In genomic region chr7:6576024-6576866, GRCh38 we compare ENCODE assay signal across 8 cellular contexts. TPM values are rescaled to one million over a fixed set of nuclear protein-coding genes. Genes with fewer than 3 reads are reported as not detected.
A peak's percentile ranks its signal among the peaks of the same experiment; 100 is the strongest.
DNase-seq lines count a peak whose midpoint lies in the region; ATAC-seq and TF ChIP-seq lines count a peak whose summit lies in the region.

No MANE protein-coding gene starts in this region.

- CTCF ChIA-PET in AG04449 (lab: Yijun Ruan, JAX) = interaction anchor here (2.0 to 6.3 kb wide), 4 partner anchors 9 to 60 kb away, joined by 9 to 63 read pairs (median 16); partner anchors contain the start of gene INTS15
- CTCF ChIA-PET in HEK293 (lab: Yijun Ruan, JAX) = interaction anchor here (0.9 to 3.6 kb wide), 6 partner anchors 14 to 132 kb away, joined by 3 to 19 read pairs (median 4); partner anchors contain the start of gene INTS15

- POLR2A ChIA-PET in AG04449 (lab: Yijun Ruan, JAX) = interaction anchor here (4.1 kb wide), 1 partner anchor 14 kb away, joined by 21 read pairs; the partner anchor contains the start of gene INTS15
- POLR2A ChIA-PET in HEK293 (lab: Yijun Ruan, JAX) = interaction anchor here (0.6 kb wide), 1 partner anchor 36 kb away, joined by 3 read pairs; no protein-coding TSS in a partner anchor

- H3K36me3 ChIP-seq in HEK293 (ENCODE audit: control insufficient read depth in 2 of 2, insufficient read depth in 1 of 2, low read length in 2 of 2) = peaks cover 7 to 11% of the 10 kb centered on the region in 2 experiments; a peak in 2 of 3 replicates

- H3K27ac ChIP-seq in HEK293 (ENCODE audit: extremely low read depth, low read depth, low read length) (no peak overlapping the region), angular gyrus (ENCODE audit: low read depth, low read length) (peak overlapping the region; percentile 26)

- no peaks in the 10 kb centered on the region; the same call in 1 of the 2 replicates for H3K4me1 ChIP-seq in HEK293 (ENCODE audit: control insufficient read depth, insufficient read depth, low read length)

- no peak for ATAC-seq in HG03175 (IDR thresholded peaks at IDR 0.05; ENCODE audit: unreplicated experiment)
- no peak for ATAC-seq in GM21619 (IDR thresholded peaks at IDR 0.05; ENCODE audit: unreplicated experiment)
- no peak for ATAC-seq in HG03521 (IDR thresholded peaks at IDR 0.05; ENCODE audit: unreplicated experiment)

- H3K9me3 ChIP-seq in HEK293 (ENCODE audit: control insufficient read depth, insufficient read depth, low read depth, low read length) = no peaks in the 10 kb centered on the region

- TF ChIP-seq CTCF in AG04449 (IDR thresholded peaks at IDR 0.05; ENCODE audit: insufficient read depth, low read length, missing control alignments) (no peak), HEK293 (tag by site-specific recombination; IDR thresholded peaks at IDR 0.05) (peak; percentile 40; the same call in 1 of the 2 replicates)

- no peak for DNase-seq in AG04449 (ENCODE audit: low read depth, low spot score)
- peak; percentile 24 for DNase-seq in myocyte (ENCODE audit: low read depth)
- DNase-seq in central memory CD4-positive, alpha-beta T cell = no peak

- H3K4me3 ChIP-seq in AG04449 (ENCODE audit: low read depth, low read length) (peak overlapping the region; percentile 64), HEK293 (ENCODE audit: low read depth, low read length) (peak overlapping the region; percentile 54)

TF ChIP-seq in HEK293, 187 proteins besides CTCF, POLR2A, EP300 and RAD21:
- TF ChIP-seq ZBTB7A (tag by site-specific recombination; IDR thresholded peaks at IDR 0.05; ENCODE audit: low read depth) (no peak), ZBTB17 (tag by site-specific recombination; IDR thresholded peaks at IDR 0.05) (no peak), ZNF670 (tag by site-specific recombination; IDR thresholded peaks at IDR 0.05; ENCODE audit: low read depth) (no peak), ZNF148 (tag by site-specific recombination; IDR thresholded peaks at IDR 0.05; ENCODE audit: borderline replicate concordance) (no peak), PRDM6 (tag by site-specific recombination; IDR thresholded peaks at IDR 0.05) (no peak), ZNF561 (tag by site-specific recombination; IDR thresholded peaks at IDR 0.05; ENCODE audit: borderline replicate concordance) (no peak), ZBTB44 (tag by site-specific recombination; IDR thresholded peaks at IDR 0.05) (no peak), GLIS2 (tag by site-specific recombination; IDR thresholded peaks at IDR 0.05) (no peak), ZNF112 (tag by site-specific recombination; IDR thresholded peaks at IDR 0.05) (no peak), ZNF133 (tag by site-specific recombination; IDR thresholded peaks at IDR 0.05) (no peak), ZNF26 (tag by site-specific recombination; IDR thresholded peaks at IDR 0.05) (no peak)

RNA-seq across cellular contexts. Expression of gene ZDHHC4, which starts 1.0 kb away (rescaled TPM):
- 84.3 and 103 TPM in 2 replicates for total RNA-seq in myocyte
- 84.0 TPM for polyA plus RNA-seq in myocyte (2012)

RNA-seq across cellular contexts. Expression of gene INTS15, which starts 13.6 kb away (rescaled TPM):
- total RNA-seq in myocyte = 26.2 and 33.3 TPM in 2 replicates
- 25.8 TPM for polyA plus RNA-seq in myocyte (2012)

RNA-seq across cellular contexts. Expression of gene GRID2IP, which starts 25.0 kb away (rescaled TPM):
- total RNA-seq in myocyte = 0.27 TPM in 1 of 2 replicates, not detected in the other
- not detected for polyA plus RNA-seq in myocyte (2012)

RNA-seq across cellular contexts. Expression of gene ZNF853, which starts 39.2 kb away (rescaled TPM):
- total RNA-seq in myocyte = 1.0 and 1.9 TPM in 2 replicates
- 4.7 TPM for polyA plus RNA-seq in myocyte (2012)
